ENCODE assay signal across 21 cellular contexts in genomic region chr11:62799486-62799885, GRCh38.
"Had no signal": no experiment of that assay in that cellular context is flagged by ENCODE, and none has a peak within 500 bp of the region (broad histone marks: within the 10 kb centered on the region; RNA-seq: fewer than 3 reads in every experiment).

No MANE protein-coding gene starts in this region.

- H3K9me3 ChIP-seq: lower lobe of right lung, tibial artery, uterus had no signal

- H3K27me3 ChIP-seq: dorsolateral prefrontal cortex, tibial artery, uterus had no signal

- H3K27ac Mint-ChIP-seq: activated B cell treated with CpG ODN at 0.5 μM for 24 hours had no signal

- H3K4me3 ChIP-seq: dorsolateral prefrontal cortex, lower lobe of right lung, smooth muscle cell, tibial artery, uterus had no signal

- H3K36me3 ChIP-seq: uterus had no signal

- H3K4me3 Mint-ChIP-seq: activated B cell treated with CpG ODN at 0.5 μM for 24 hours; activated CD4-positive, alpha-beta T cell treated with anti-CD3 and anti-CD28 coated beads, Interleukin-2, amount 10 ng/mL, durations not matched to agents 24 days and 14 days; activated naive CD4-positive, alpha-beta T cell treated with anti-CD3 and anti-CD28 coated beads, Interleukin-2, amount 50 U/mL, for 24 hours; stimulated activated naive B cell treated with anti-CD40 and anti-IgM and Interleukin-4, amounts not matched to agents 10 μg/mL and 1 μg/mL and 100 μg/mL, for 72 hours had no signal

- DNase-seq: activated B cell treated with CpG ODN at 0.5 μM for 24 hours; activated CD4-positive, alpha-beta T cell treated with anti-CD3 and anti-CD28 coated beads, Interleukin-2, amount 10 ng/mL, durations not matched to agents 24 days and 14 days; activated CD8-positive, alpha-beta memory T cell treated with anti-CD3 and anti-CD28 coated beads for 24 hours; amygdala; dorsolateral prefrontal cortex; foreskin fibroblast; left colon; lower lobe of right lung; naive thymus-derived CD8-positive, alpha-beta T cell; stimulated activated CD4-positive, alpha-beta T cell treated with anti-CD3 and anti-CD28 coated beads, Interleukin-4, amount 100 ng/mL, for 1 hour; stimulated activated naive B cell treated with anti-CD40 and anti-IgM and Interleukin-4, amounts not matched to agents 10 μg/mL and 1 μg/mL and 100 μg/mL, for 72 hours; substantia nigra; T-helper 1 cell; T-helper 9 cell; tibial artery; uterus had no signal

- ATAC-seq: left colon; lower lobe of right lung; naive thymus-derived CD8-positive, alpha-beta T cell; sciatic nerve; stimulated activated naive B cell treated with anti-CD40 and anti-IgM and Interleukin-4, amounts not matched to agents 10 μg/mL and 1 μg/mL and 100 μg/mL, for 72 hours had no signal

- H3K4me1 ChIP-seq: parathyroid adenoma had no signal

- H3K27me3 Mint-ChIP-seq: activated B cell treated with CpG ODN at 0.5 μM for 24 hours; activated CD4-positive, alpha-beta T cell treated with anti-CD3 and anti-CD28 coated beads, Interleukin-2, amount 10 ng/mL, durations not matched to agents 24 days and 14 days; activated naive CD4-positive, alpha-beta T cell treated with anti-CD3 and anti-CD28 coated beads, Interleukin-2, amount 50 U/mL, for 24 hours; naive thymus-derived CD8-positive, alpha-beta T cell; stimulated activated naive B cell treated with anti-CD40 and anti-IgM and Interleukin-4, amounts not matched to agents 10 μg/mL and 1 μg/mL and 100 μg/mL, for 72 hours had no signal

- H3K9me3 Mint-ChIP-seq: activated B cell treated with CpG ODN at 0.5 μM for 24 hours; activated CD4-positive, alpha-beta T cell treated with anti-CD3 and anti-CD28 coated beads, Interleukin-2, amount 10 ng/mL, durations not matched to agents 24 days and 14 days; activated naive CD4-positive, alpha-beta T cell treated with anti-CD3 and anti-CD28 coated beads, Interleukin-2, amount 50 U/mL, for 24 hours; naive thymus-derived CD8-positive, alpha-beta T cell; stimulated activated naive B cell treated with anti-CD40 and anti-IgM and Interleukin-4, amounts not matched to agents 10 μg/mL and 1 μg/mL and 100 μg/mL, for 72 hours had no signal

- H3K27ac ChIP-seq: dorsolateral prefrontal cortex, epithelial cell of prostate, lower lobe of right lung, parathyroid adenoma, tibial artery, uterus had no signal
